ENCODE assay signal across 2 cellular contexts in the genomic region with DNA sequence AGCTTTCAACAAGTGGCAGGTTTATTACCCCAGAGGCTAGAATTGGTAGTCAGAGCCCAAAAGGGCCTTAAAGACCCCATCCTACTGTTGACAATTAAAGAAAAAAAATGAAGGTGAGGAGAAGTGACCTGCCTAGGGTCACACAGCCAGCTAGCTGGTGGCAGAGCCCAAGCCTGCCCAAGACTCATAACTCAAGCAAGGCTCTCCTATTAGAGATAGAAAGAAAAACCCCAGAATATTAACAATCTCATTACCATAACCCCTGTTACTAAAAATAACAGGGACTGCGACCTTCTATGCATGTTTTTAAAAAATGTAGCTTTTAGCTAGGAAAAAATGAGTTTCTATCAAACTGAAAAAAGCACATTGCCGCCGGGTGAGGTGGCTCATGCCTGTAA.
TF ChIP-seq lines count a peak whose summit lies in the region.

No MANE protein-coding gene starts in this region.

TF ChIP-seq in A549, 52 proteins besides CTCF, POLR2A, EP300 and RAD21:
- TF ChIP-seq BHLHE40 (IDR thresholded peaks at IDR 0.05; ENCODE audit: low read depth, low read length) = no peak
- TF ChIP-seq POLR2AphosphoS2 (conservative IDR thresholded peaks at IDR 0.05; ENCODE audit: low read length) = no peak
- TF ChIP-seq, protein P1, sequence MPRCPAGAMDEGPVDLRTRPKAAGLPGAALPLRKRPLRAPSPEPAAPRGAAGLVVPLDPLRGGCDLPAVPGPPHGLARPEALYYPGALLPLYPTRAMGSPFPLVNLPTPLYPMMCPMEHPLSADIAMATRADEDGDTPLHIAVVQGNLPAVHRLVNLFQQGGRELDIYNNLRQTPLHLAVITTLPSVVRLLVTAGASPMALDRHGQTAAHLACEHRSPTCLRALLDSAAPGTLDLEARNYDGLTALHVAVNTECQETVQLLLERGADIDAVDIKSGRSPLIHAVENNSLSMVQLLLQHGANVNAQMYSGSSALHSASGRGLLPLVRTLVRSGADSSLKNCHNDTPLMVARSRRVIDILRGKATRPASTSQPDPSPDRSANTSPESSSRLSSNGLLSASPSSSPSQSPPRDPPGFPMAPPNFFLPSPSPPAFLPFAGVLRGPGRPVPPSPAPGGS (IDR thresholded peaks at IDR 0.05) = no peak
- no peak for TF ChIP-seq ZFP36 (IDR thresholded peaks at IDR 0.05; ENCODE audit: borderline replicate concordance, partially characterized antibody)
- TF ChIP-seq HMGXB4 (CRISPR knock-in tag; IDR thresholded peaks at IDR 0.05; ENCODE audit: borderline replicate concordance) = no peak
- TF ChIP-seq RNF2 (IDR thresholded peaks at IDR 0.05; ENCODE audit: borderline replicate concordance, low read depth) = no peak

TF ChIP-seq in GM23338, 12 proteins besides CTCF, POLR2A, EP300 and RAD21:
- TF ChIP-seq JUNB (IDR thresholded peaks at IDR 0.05; ENCODE audit: unreplicated experiment) (no peak), ZNF331 (CRISPR knock-in tag; IDR thresholded peaks at IDR 0.05; ENCODE audit: low read depth) (no peak), ZNF462 (CRISPR knock-in tag; IDR thresholded peaks at IDR 0.05) (no peak)
